14 cellular contexts compared by ENCODE assay signal in genomic region chr2:20368706-20369105, GRCh38. TPM values are rescaled to one million over a fixed set of nuclear protein-coding genes. Genes with fewer than 3 reads are reported as not detected.
DNase-seq lines count a peak whose midpoint lies in the region; ATAC-seq and TF ChIP-seq lines count a peak whose summit lies in the region.
"Had no signal": no experiment of that assay in that cellular context is flagged by ENCODE, and none has a peak within 500 bp of the region (broad histone marks: within the 10 kb centered on the region; RNA-seq: fewer than 3 reads in every experiment).

No MANE protein-coding gene starts in this region.

- H3K18ac ChIP-seq in IMR-90 (ENCODE audit: low read depth, low read length) = no peak overlapping the region

- no peaks in the 10 kb centered on the region for H3K79me1 ChIP-seq in IMR-90 (ENCODE audit: low read depth in 1 of 2, low read length in 2 of 2)

- CTCF ChIA-PET in IMR-90 (lab: Yijun Ruan, JAX) = interaction anchor here (0.9 to 1.7 kb wide), 2 partner anchors 12 to 42 kb away, joined by 4 read pairs; no protein-coding TSS in a partner anchor

- no peak overlapping the region for H3K14ac ChIP-seq in IMR-90 (replicated peaks; ENCODE audit: low read depth, low read length)

- no peak overlapping the region for H4K8ac ChIP-seq in IMR-90 (ENCODE audit: low read depth in 2 of 2, low read length in 2 of 2)

- dilution Hi-C loops in IMR-90 (cut with HindIII; ENCODE audit: low sequenced_read_pairs, unreplicated experiment) = no loop called here

- no peak overlapping the region for H3K4ac ChIP-seq in IMR-90 (ENCODE audit: low read depth, low read length)

- no peak overlapping the region for H4K91ac ChIP-seq in IMR-90 (ENCODE audit: insufficient read depth, low read depth, low read length)

- TF ChIP-seq CTCF in IMR-90 (conservative IDR thresholded peaks at IDR 0.05; ENCODE audit: low read depth, low read length) = no peak
- no peak for TF ChIP-seq CTCF in epithelial cell of esophagus (IDR thresholded peaks at IDR 0.05; ENCODE audit: insufficient read depth, low read depth, low read length, missing control alignments)
- TF ChIP-seq CTCF in thyroid gland (IDR thresholded peaks at IDR 0.05) = no peak

- H3K27me3 ChIP-seq in IMR-90 (ENCODE audit: control insufficient read depth, insufficient read depth, low read length) (no peaks in the 10 kb centered on the region), thyroid gland (no peaks in the 10 kb centered on the region)
- H3K27me3 ChIP-seq: BLaER1 treated with 17β-estradiol and CSF1 and Interleukin-3, amounts not matched to agents 10 nM and 100 nM had no signal

- ATAC-seq in IMR-90 (ENCODE audit: low read depth) = no peak

- TF ChIP-seq RAD21 in IMR-90 (IDR thresholded peaks at IDR 0.05; ENCODE audit: low read length) = no peak

- in situ Hi-C loops in IMR-90 (cut with MboI; ENCODE audit: low sequenced_read_pairs) = no loop called here

- H2AK5ac ChIP-seq in IMR-90 (ENCODE audit: low read depth, low read length) = no peak overlapping the region

- no peak overlapping the region for H2BK20ac ChIP-seq in IMR-90 (ENCODE audit: low read depth, low read length)

- no peaks in the 10 kb centered on the region; the same call in 1 of the 2 replicates for H4K20me1 ChIP-seq in IMR-90 (ENCODE audit: insufficient read depth, low read length)
- H4K20me1 ChIP-seq: BLaER1 treated with 17β-estradiol and CSF1 and Interleukin-3, amounts not matched to agents 10 nM and 100 nM had no signal

- no peaks in the 10 kb centered on the region for H3K9me3 ChIP-seq in IMR-90 (ENCODE audit: control insufficient read depth, insufficient read depth, low read length)
- no peaks in the 10 kb centered on the region for H3K9me3 ChIP-seq in mesodermal cell (ENCODE audit: control insufficient read depth, low read length)
- H3K9me3 ChIP-seq in thyroid gland = no peaks in the 10 kb centered on the region

- no peak overlapping the region for H4K5ac ChIP-seq in IMR-90 (ENCODE audit: low read depth, low read length)

- H2AK9ac ChIP-seq in IMR-90 (replicated peaks; ENCODE audit: low read depth, low read length, poor library complexity) = no peak overlapping the region

- peaks cover 11% of the 10 kb centered on the region for H3K4me1 ChIP-seq in IMR-90 (ENCODE audit: control insufficient read depth, insufficient read depth, low read length)
- H3K4me1 ChIP-seq in mesodermal cell (ENCODE audit: control insufficient read depth, insufficient read depth, low read length, poor library complexity, severe bottlenecking) = peaks cover 4% of the 10 kb centered on the region
- H3K4me1 ChIP-seq in thyroid gland = peaks cover 7 to 10% of the 10 kb centered on the region in 2 donors

- no peak for TF ChIP-seq POLR2A in IMR-90 (IDR thresholded peaks at IDR 0.05; ENCODE audit: low read depth, low read length)
- TF ChIP-seq POLR2A in thyroid gland (IDR thresholded peaks at IDR 0.05) = no peak

- no peak overlapping the region for H2BK5ac ChIP-seq in IMR-90 (ENCODE audit: low read depth, low read length, poor library complexity, severe bottlenecking)

- no CpG with 5 or more reads among the region's 3 CpGs for WGBS in IMR-90 (ENCODE audit: extremely low coverage in 2 of 2, insufficient read length in 1 of 2), 2 experiments
- 90% methylated on average over 2 of the region's 3 CpGs; no CpG with 5 or more reads in 1 of the 2 experiments for WGBS in mesodermal cell (ENCODE audit: insufficient coverage in 2 of 2), 2 experiments
- 85 to 86% methylated on average over 3 of the region's 3 CpGs for WGBS in thyroid gland, 2 donors

- H3K36me3 ChIP-seq in IMR-90 (ENCODE audit: control insufficient read depth, insufficient read depth, low read length) = no peaks in the 10 kb centered on the region
- H3K36me3 ChIP-seq in mesodermal cell (ENCODE audit: control insufficient read depth, insufficient read depth, low read length) = no peaks in the 10 kb centered on the region
- no peaks in the 10 kb centered on the region for H3K36me3 ChIP-seq in thyroid gland

- H3K27ac ChIP-seq in IMR-90 (ENCODE audit: insufficient read depth, low read length) (no peak overlapping the region), mesodermal cell (ENCODE audit: low read depth, low read length, severe bottlenecking) (peak overlapping the region; percentile 8), thyroid gland (peak overlapping the region in 2 of 3 donors; percentile 60 to 68)
- H3K27ac ChIP-seq: BLaER1 treated with 17β-estradiol and CSF1 and Interleukin-3, amounts not matched to agents 10 nM and 100 nM had no signal

- no peak overlapping the region for H3K4me3 ChIP-seq in IMR-90 (ENCODE audit: insufficient read depth, low read depth, low read length)
- no peak overlapping the region for H3K4me3 ChIP-seq in epithelial cell of esophagus (ENCODE audit: low read length)
- no peak overlapping the region for H3K4me3 ChIP-seq in mesodermal cell (ENCODE audit: extremely low read depth, insufficient read depth, low read length, poor library complexity, severe bottlenecking)
- H3K4me3 ChIP-seq in thyroid gland (replicated peaks in 1 of 3) = no peak overlapping the region
- H3K4me3 ChIP-seq: BLaER1 treated with 17β-estradiol and CSF1 and Interleukin-3, amounts not matched to agents 10 nM and 100 nM had no signal

- no peak overlapping the region for H3K23ac ChIP-seq in IMR-90 (ENCODE audit: low read depth, low read length)

- no peak overlapping the region for H3K56ac ChIP-seq in IMR-90 (ENCODE audit: extremely low read depth, insufficient read depth, low read length)

- H2AFZ ChIP-seq in IMR-90 (replicated peaks; ENCODE audit: low read length, poor library complexity) = no peak overlapping the region

- DNase-seq in IMR-90 (peak; percentile 29), epithelial cell of esophagus (ENCODE audit: low read depth) (peak; percentile 58), thyroid gland (no peak), NCI-H1694 treated with DMSO at 0.1 percent for 48 hours (lab: John Stamatoyannopoulos, UW) (no peak), DMS79 (lab: John Stamatoyannopoulos, UW) (no peak)
- no peak for DNase-seq in activated CD4-positive, CD25-positive, alpha-beta regulatory T cell treated with anti-CD3 and anti-CD28 coated beads, Interleukin-2, amount 50 U/mL, for 72 hours
- DNase-seq: 8988T; ACHN; CD4-positive, CD25-positive, alpha-beta regulatory T cell; COR-L47; HCEC 1CT; HFFc6 had no signal

- no peak overlapping the region for H2BK15ac ChIP-seq in IMR-90 (ENCODE audit: low read depth, low read length)

- POLR2A ChIA-PET in IMR-90 (lab: Charles Lee; ENCODE audit: unreplicated experiment) = no interaction called here

- intact Hi-C loops in IMR-90 (cut with micrococcal nuclease) = no loop called here
- intact Hi-C loops in thyroid gland (cut with DNase I) = no loop called here

- H3K9me1 ChIP-seq in IMR-90 (ENCODE audit: insufficient read depth, low read length) = peaks cover 4% of the 10 kb centered on the region

- H3K9ac ChIP-seq in IMR-90 (ENCODE audit: low read depth, low read length) = no peak overlapping the region
- H3K9ac ChIP-seq: BLaER1 treated with 17β-estradiol and CSF1 and Interleukin-3, amounts not matched to agents 10 nM and 100 nM had no signal

- no TSS peak for BruUV-seq in IMR-90 (replicated peaks; lab: Mats Ljungman, UMichigan)

- H3K4me2 ChIP-seq in IMR-90 (ENCODE audit: low read depth, low read length) = no peak overlapping the region
- H3K4me2 ChIP-seq: BLaER1 treated with 17β-estradiol and CSF1 and Interleukin-3, amounts not matched to agents 10 nM and 100 nM had no signal

- H2BK120ac ChIP-seq in IMR-90 (ENCODE audit: low read depth, low read length) = no peak overlapping the region

TF ChIP-seq in IMR-90, 13 proteins besides CTCF, POLR2A, EP300 and RAD21:
- TF ChIP-seq, protein P1, sequence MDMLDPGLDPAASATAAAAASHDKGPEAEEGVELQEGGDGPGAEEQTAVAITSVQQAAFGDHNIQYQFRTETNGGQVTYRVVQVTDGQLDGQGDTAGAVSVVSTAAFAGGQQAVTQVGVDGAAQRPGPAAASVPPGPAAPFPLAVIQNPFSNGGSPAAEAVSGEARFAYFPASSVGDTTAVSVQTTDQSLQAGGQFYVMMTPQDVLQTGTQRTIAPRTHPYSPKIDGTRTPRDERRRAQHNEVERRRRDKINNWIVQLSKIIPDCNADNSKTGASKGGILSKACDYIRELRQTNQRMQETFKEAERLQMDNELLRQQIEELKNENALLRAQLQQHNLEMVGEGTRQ (IDR thresholded peaks at IDR 0.05; ENCODE audit: low read depth, low read length) = no peak
- TF ChIP-seq RFX5 (IDR thresholded peaks at IDR 0.05; ENCODE audit: low read depth, low read length) (no peak), BHLHE40 (IDR thresholded peaks at IDR 0.05; ENCODE audit: low read depth, low read length) (no peak), CHD1 (IDR thresholded peaks at IDR 0.05; ENCODE audit: low read depth, low read length) (no peak), RCOR1 (IDR thresholded peaks at IDR 0.05; ENCODE audit: insufficient replicate concordance, low read length) (no peak), MAFK (IDR thresholded peaks at IDR 0.05; ENCODE audit: low read depth, low read length) (no peak), SMC3 (IDR thresholded peaks at IDR 0.05; ENCODE audit: low read depth, low read length) (no peak), FOS (IDR thresholded peaks at IDR 0.05; ENCODE audit: low read depth, low read length) (no peak), MXI1 (IDR thresholded peaks at IDR 0.05; ENCODE audit: borderline replicate concordance, low read depth, low read length) (no peak), NFE2L2 (IDR thresholded peaks at IDR 0.05; ENCODE audit: low read depth, low read length) (no peak), MAZ (IDR thresholded peaks at IDR 0.05; ENCODE audit: borderline replicate concordance, low read depth, low read length) (no peak), CEBPB (IDR thresholded peaks at IDR 0.05; ENCODE audit: low read depth, low read length) (no peak)
- TF ChIP-seq, protein P2, sequence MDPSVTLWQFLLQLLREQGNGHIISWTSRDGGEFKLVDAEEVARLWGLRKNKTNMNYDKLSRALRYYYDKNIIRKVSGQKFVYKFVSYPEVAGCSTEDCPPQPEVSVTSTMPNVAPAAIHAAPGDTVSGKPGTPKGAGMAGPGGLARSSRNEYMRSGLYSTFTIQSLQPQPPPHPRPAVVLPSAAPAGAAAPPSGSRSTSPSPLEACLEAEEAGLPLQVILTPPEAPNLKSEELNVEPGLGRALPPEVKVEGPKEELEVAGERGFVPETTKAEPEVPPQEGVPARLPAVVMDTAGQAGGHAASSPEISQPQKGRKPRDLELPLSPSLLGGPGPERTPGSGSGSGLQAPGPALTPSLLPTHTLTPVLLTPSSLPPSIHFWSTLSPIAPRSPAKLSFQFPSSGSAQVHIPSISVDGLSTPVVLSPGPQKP (IDR thresholded peaks at IDR 0.05; ENCODE audit: borderline replicate concordance, low read depth, low read length) = no peak

RNA-seq across cellular contexts. Expression of gene PUM2, which starts 18.1 kb away (rescaled TPM):
- total RNA-seq in IMR-90 (2012; rRNA removed) (35.6 and 38.4 TPM in 2 replicates), thyroid gland (100 to 1,000 TPM in 1 of 4 donors, 10 to 100 TPM in 3; 87.5 to 102 (median 91.8) TPM)
- 16.4 and 18.8 TPM in 2 replicates for polyA plus RNA-seq in IMR-90 (2012; rRNA removed)
- polyA plus RNA-seq in IMR-90 (2012; cell fraction: cytosol; rRNA removed) = 4.5 and 6.3 TPM in 2 replicates
- polyA plus RNA-seq in IMR-90 (2012; cell fraction: nucleus; rRNA removed; ENCODE audit: low replicate concordance) = 8.0 and 28.7 TPM in 2 replicates
- polyA plus RNA-seq in mesodermal cell (2013, experiment 1 of 2) = 55.0 TPM
- polyA plus RNA-seq in mesodermal cell (2013, experiment 2 of 2) = 51.8 TPM

Comparison
In these comparisons a context has a peak if more than half of its experiments do, and no peak if none do; other contexts are left out.
1. DNase-seq: peak in IMR-90 (single experiment) and epithelial cell of esophagus (single experiment); none in thyroid gland (0 of 2), NCI-H1694 treated with DMSO at 0.1 percent for 48 hours (single experiment), DMS79 (single experiment) and activated CD4-positive, CD25-positive, alpha-beta regulatory T cell treated with anti-CD3 and anti-CD28 coated beads, Interleukin-2, amount 50 U/mL, for 72 hours (single experiment).